ENCODE assay signal across 26 cellular contexts in genomic region chr10:31296754-31297153, GRCh38. TPM values are rescaled to one million over a fixed set of nuclear protein-coding genes. Genes with fewer than 3 reads are reported as not detected.
DNase-seq lines count a peak whose midpoint lies in the region; ATAC-seq, FAIRE-seq and TF ChIP-seq lines count a peak whose summit lies in the region.
"Had no signal": no experiment of that assay in that cellular context is flagged by ENCODE, and none has a peak within 500 bp of the region (broad histone marks: within the 10 kb centered on the region; RNA-seq: fewer than 3 reads in every experiment).

No MANE protein-coding gene starts in this region.

- H3K27me3 Mint-ChIP-seq in astrocyte (ENCODE audit: low read depth, unreplicated experiment), result no peaks in the 10 kb centered on the region
- H3K27me3 Mint-ChIP-seq: CD4-positive, alpha-beta T cell had no signal

- intact Hi-C loops in vagina (cut with DNase I), result no loop called here

- H3K79me2 ChIP-seq in astrocyte (ENCODE audit: insufficient read depth, low read length), result no peaks in the 10 kb centered on the region

- TF ChIP-seq POLR2A in vagina (IDR thresholded peaks at IDR 0.05), result no peak

- DNase-seq in HCEC 1CT (peak; percentile 82), astrocyte (ENCODE audit: low read depth) (no peak), fibroblast of mammary gland (ENCODE audit: low read depth) (peak; percentile 21), MG63 (no peak), vagina (ENCODE audit: extremely low spot score in 2 of 2) (no peak)
- DNase-seq: ACHN; AML-193; BE2C; CD4-positive, alpha-beta T cell; CD8-positive, alpha-beta memory T cell; DMS 273 treated with DMSO at 0.1 percent for 48 hours; DMS79; GM23248; H7 had no signal

- H3K4me3 Mint-ChIP-seq in astrocyte (ENCODE audit: unreplicated experiment), result no peak overlapping the region
- H3K4me3 Mint-ChIP-seq: CD14-positive monocyte; CD4-positive, alpha-beta T cell; CD8-positive, alpha-beta memory T cell had no signal

- no peaks in the 10 kb centered on the region for H4K20me1 ChIP-seq in astrocyte (ENCODE audit: insufficient read depth, low read length)
- H4K20me1 ChIP-seq: BLaER1 treated with 17β-estradiol and CSF1 and Interleukin-3, amounts not matched to agents 10 nM and 100 nM had no signal

- no peaks in the 10 kb centered on the region for H3K36me3 Mint-ChIP-seq in astrocyte (ENCODE audit: low read depth, unreplicated experiment)
- H3K36me3 Mint-ChIP-seq: CD14-positive monocyte; CD8-positive, alpha-beta memory T cell had no signal

- H3K27ac ChIP-seq in astrocyte (ENCODE audit: low read depth, low read length) (no peak overlapping the region), vagina (no peak overlapping the region)
- H3K27ac ChIP-seq: 22Rv1; A549; BLaER1 treated with 17β-estradiol and CSF1 and Interleukin-3, amounts not matched to agents 10 nM and 100 nM; GM23248 had no signal

- FAIRE-seq in A204.1 (lab: Jason Lieb, UNC), result peak; percentile 14
- FAIRE-seq in astrocyte (lab: Jason Lieb, UNC), result peak; percentile 13
- FAIRE-seq: A549, D721Med, GM12891, GM18507, H1 had no signal

- no peak overlapping the region for H3K9ac ChIP-seq in astrocyte (ENCODE audit: low read length)
- H3K9ac ChIP-seq: BLaER1 treated with 17β-estradiol and CSF1 and Interleukin-3, amounts not matched to agents 10 nM and 100 nM; GM23248 had no signal

- no peak overlapping the region for H3K4me3 ChIP-seq in astrocyte (ENCODE audit: insufficient read depth, low read depth, low read length)
- no peak overlapping the region for H3K4me3 ChIP-seq in fibroblast of mammary gland (ENCODE audit: control insufficient read depth, low read depth, low read length)
- H3K4me3 ChIP-seq in MG63, result no peak overlapping the region
- H3K4me3 ChIP-seq in vagina, result no peak overlapping the region
- H3K4me3 ChIP-seq: A549; BLaER1 treated with 17β-estradiol and CSF1 and Interleukin-3, amounts not matched to agents 10 nM and 100 nM; GM23248 had no signal

- no peak overlapping the region for H3K4me2 ChIP-seq in astrocyte (ENCODE audit: low read length)
- H3K4me2 ChIP-seq: A549; BLaER1 treated with 17β-estradiol and CSF1 and Interleukin-3, amounts not matched to agents 10 nM and 100 nM had no signal

- no peak for ATAC-seq in GM21528 (IDR thresholded peaks at IDR 0.05; ENCODE audit: low FRiP score, unreplicated experiment)
- ATAC-seq in HG02840 (IDR thresholded peaks at IDR 0.05; ENCODE audit: low FRiP score, unreplicated experiment), result no peak
- ATAC-seq: A549, HCT116 had no signal

- H2AFZ ChIP-seq in astrocyte (ENCODE audit: low read depth, low read length), result no peak overlapping the region
- H2AFZ ChIP-seq: GM23248 had no signal

- peaks cover 4% of the 10 kb centered on the region for H3K4me1 Mint-ChIP-seq in astrocyte (ENCODE audit: low read depth, unreplicated experiment)
- H3K4me1 Mint-ChIP-seq: CD14-positive monocyte had no signal

- no peak overlapping the region for H3K27ac Mint-ChIP-seq in astrocyte (ENCODE audit: unreplicated experiment)
- H3K27ac Mint-ChIP-seq: CD4-positive, alpha-beta T cell; CD8-positive, alpha-beta memory T cell had no signal

- no peak for TF ChIP-seq CTCF in astrocyte (IDR thresholded peaks at IDR 0.05; ENCODE audit: insufficient read depth, low read depth, low read length)
- no peak for TF ChIP-seq CTCF in fibroblast of mammary gland (conservative IDR thresholded peaks at IDR 0.05; ENCODE audit: control insufficient read depth, insufficient read depth, low read depth, low read length)
- TF ChIP-seq CTCF in vagina (IDR thresholded peaks at IDR 0.05), result no peak

- H3K9me3 ChIP-seq in astrocyte (ENCODE audit: insufficient read depth, low read depth, low read length) (no peaks in the 10 kb centered on the region), MG63 (no peaks in the 10 kb centered on the region), vagina (no peaks in the 10 kb centered on the region)
- H3K9me3 ChIP-seq: A549; BE2C; BLaER1 treated with 17β-estradiol and CSF1 and Interleukin-3, amounts not matched to agents 10 nM and 100 nM had no signal

- H3K9me3 Mint-ChIP-seq in astrocyte (ENCODE audit: unreplicated experiment), result no peaks in the 10 kb centered on the region
- H3K9me3 Mint-ChIP-seq: CD4-positive, alpha-beta T cell; CD8-positive, alpha-beta memory T cell had no signal

- no peaks in the 10 kb centered on the region for H3K4me1 ChIP-seq in astrocyte (ENCODE audit: insufficient read depth, low read length)
- H3K4me1 ChIP-seq in vagina, result no peaks in the 10 kb centered on the region
- H3K4me1 ChIP-seq: A549; BE2C; BLaER1 treated with 17β-estradiol and CSF1 and Interleukin-3, amounts not matched to agents 10 nM and 100 nM had no signal

- H3K36me3 ChIP-seq in astrocyte (ENCODE audit: insufficient read depth, low read length) (no peaks in the 10 kb centered on the region), MG63 (no peaks in the 10 kb centered on the region), vagina (no peaks in the 10 kb centered on the region)
- H3K36me3 ChIP-seq: BE2C; BLaER1 treated with 17β-estradiol and CSF1 and Interleukin-3, amounts not matched to agents 10 nM and 100 nM had no signal

- no peaks in the 10 kb centered on the region for H3K27me3 ChIP-seq in astrocyte (ENCODE audit: insufficient read depth, low read length)
- no peaks in the 10 kb centered on the region for H3K27me3 ChIP-seq in MG63
- no peaks in the 10 kb centered on the region for H3K27me3 ChIP-seq in vagina
- H3K27me3 ChIP-seq: BE2C; BLaER1 treated with 17β-estradiol and CSF1 and Interleukin-3, amounts not matched to agents 10 nM and 100 nM had no signal

RNA-seq across cellular contexts. Expression of gene ZEB1, which starts 22.3 kb away (rescaled TPM):
- total RNA-seq in astrocyte (37.2 and 42.3 TPM in 2 replicates), vagina (82.7 TPM)
- total RNA-seq in MG63 (2014; rRNA removed; shearing (Covaris generic); ENCODE audit: low replicate concordance), result 21.7 and 32.4 TPM in 2 replicates

Comparison
In these comparisons a context has a peak if more than half of its experiments do, and no peak if none do; other contexts are left out.
1. DNase-seq: peak in HCEC 1CT (single experiment) and fibroblast of mammary gland (single experiment); none in astrocyte (single experiment), MG63 (single experiment) and vagina (0 of 2).